ENCODE assay signal across 20 cellular contexts in genomic region chr2:159380676-159381239, GRCh38.
"Had no signal": no experiment of that assay in that cellular context is flagged by ENCODE, and none has a peak within 500 bp of the region (broad histone marks: within the 10 kb centered on the region; RNA-seq: fewer than 3 reads in every experiment).

No MANE protein-coding gene starts in this region.

- H3K9me3 Mint-ChIP-seq: nephron progenitor cell; stimulated activated effector memory CD8-positive, alpha-beta T cell treated with anti-CD3 and anti-CD28 coated beads, Interleukin-12 subunit alpha, Interleukin-12 subunit beta, amount 100 ng/mL, for 72 hours; stimulated activated naive CD8-positive, alpha-beta T cell treated with anti-CD3 and anti-CD28 coated beads, Interleukin-15, Interleukin-2, amounts not matched to agents 100 ng/mL and 50 ng/mL, for 24 hours had no signal

- H3K27ac ChIP-seq: heart left ventricle, left ventricle myocardium inferior, right atrium auricular region, testis, tibial nerve, upper lobe of right lung, vagina had no signal

- H3K9me3 ChIP-seq: heart left ventricle, left ventricle myocardium inferior, right atrium auricular region, testis, tibial nerve, upper lobe of right lung, vagina had no signal

- H3K27ac Mint-ChIP-seq: naive thymus-derived CD4-positive, alpha-beta T cell; nephron progenitor cell; stimulated activated effector memory CD8-positive, alpha-beta T cell treated with anti-CD3 and anti-CD28 coated beads, Interleukin-12 subunit alpha, Interleukin-12 subunit beta, amount 100 ng/mL, for 72 hours; stimulated activated naive CD8-positive, alpha-beta T cell treated with anti-CD3 and anti-CD28 coated beads, Interleukin-15, Interleukin-2, amounts not matched to agents 100 ng/mL and 50 ng/mL, for 24 hours had no signal

- DNase-seq: cortex of kidney; effector memory CD4-positive, alpha-beta T cell; heart left ventricle; hypothalamus; left ventricle myocardium inferior; mesendoderm; naive thymus-derived CD4-positive, alpha-beta T cell; nephron progenitor cell; posterior cingulate gyrus; stimulated activated CD4-positive, alpha-beta T cell treated with anti-CD3 and anti-CD28 coated beads, Interleukin-4, amount 100 ng/mL, for 1 hour; stimulated activated CD8-positive, alpha-beta memory T cell treated with anti-CD3 and anti-CD28 coated beads, Interleukin-4, amount 100 ng/mL, for 48 hours; testis; upper lobe of right lung had no signal

- H3K27me3 Mint-ChIP-seq: naive thymus-derived CD4-positive, alpha-beta T cell; stimulated activated naive CD8-positive, alpha-beta T cell treated with anti-CD3 and anti-CD28 coated beads, Interleukin-15, Interleukin-2, amounts not matched to agents 100 ng/mL and 50 ng/mL, for 24 hours had no signal

- H3K4me2 ChIP-seq: smooth muscle cell had no signal

- H3K27me3 ChIP-seq: heart left ventricle, right atrium auricular region, testis, tibial nerve, upper lobe of right lung, vagina had no signal

- H3K4me3 ChIP-seq: heart left ventricle, left ventricle myocardium inferior, right atrium auricular region, smooth muscle cell, testis, tibial nerve, upper lobe of right lung, vagina had no signal

- ATAC-seq: esophagus mucosa; heart left ventricle; naive thymus-derived CD4-positive, alpha-beta T cell; stimulated activated effector memory CD8-positive, alpha-beta T cell treated with anti-CD3 and anti-CD28 coated beads, Interleukin-12 subunit alpha, Interleukin-12 subunit beta, amount 100 ng/mL, for 72 hours; upper lobe of right lung had no signal

- H3K4me1 ChIP-seq: heart left ventricle, left ventricle myocardium inferior, right atrium auricular region, testis, tibial nerve, upper lobe of right lung, vagina had no signal

- H3K4me1 Mint-ChIP-seq: nephron progenitor cell; stimulated activated effector memory CD8-positive, alpha-beta T cell treated with anti-CD3 and anti-CD28 coated beads, Interleukin-12 subunit alpha, Interleukin-12 subunit beta, amount 100 ng/mL, for 72 hours had no signal

- H3K4me3 Mint-ChIP-seq: naive thymus-derived CD4-positive, alpha-beta T cell; nephron progenitor cell; stimulated activated effector memory CD8-positive, alpha-beta T cell treated with anti-CD3 and anti-CD28 coated beads, Interleukin-12 subunit alpha, Interleukin-12 subunit beta, amount 100 ng/mL, for 72 hours; stimulated activated naive CD8-positive, alpha-beta T cell treated with anti-CD3 and anti-CD28 coated beads, Interleukin-15, Interleukin-2, amounts not matched to agents 100 ng/mL and 50 ng/mL, for 24 hours had no signal
